Comparison of ENCODE assay signal across 8 cellular contexts in genomic region chr3:136196401-136197158, GRCh38. TPM values are rescaled to one million over a fixed set of nuclear protein-coding genes. Genes with fewer than 3 reads are reported as not detected.
A peak's percentile ranks its signal among the peaks of the same experiment; 100 is the strongest.
DNase-seq lines count a peak whose midpoint lies in the region; ATAC-seq lines count a peak whose summit lies in the region.

No MANE protein-coding gene starts in this region.

- ATAC-seq in GM19351 (IDR thresholded peaks at IDR 0.05; ENCODE audit: unreplicated experiment) (peak; percentile 62), HG03520 (IDR thresholded peaks at IDR 0.05; ENCODE audit: unreplicated experiment) (peak; percentile 62)

- H3K27me3 Mint-ChIP-seq in activated CD4-positive, alpha-beta T cell treated with anti-CD3 and anti-CD28 coated beads, Interleukin-2, amount 10 ng/mL, durations not matched to agents 7 days and 5 days: no peaks in the 10 kb centered on the region

- CTCF ChIA-PET in activated CD4-positive, alpha-beta T cell treated with anti-CD3 and anti-CD28 coated beads, Interleukin-2, amount 10 ng/mL, durations not matched to agents 7 days and 5 days (lab: Charles Lee): interaction anchor here (0.6 to 2.6 kb wide), 8 partner anchors 10 to 665 kb away, joined by 3 to 12 read pairs (median 4); partner anchors contain the start of genes NCK1 and STAG1

- peaks cover 35% of the 10 kb centered on the region for H3K36me3 Mint-ChIP-seq in activated CD4-positive, alpha-beta T cell treated with anti-CD3 and anti-CD28 coated beads, Interleukin-2, amount 10 ng/mL, durations not matched to agents 7 days and 5 days (ENCODE audit: low read depth)

- H3K27ac Mint-ChIP-seq in activated CD4-positive, alpha-beta T cell treated with anti-CD3 and anti-CD28 coated beads, Interleukin-2, amount 10 ng/mL, durations not matched to agents 7 days and 5 days: peak overlapping the region; percentile 97

- peak; percentile 85 to 100 (median 98) for DNase-seq in C1 segment of cervical spinal cord (lab: John Stamatoyannopoulos, UW)
- peak; percentile 100 for DNase-seq in NCI-H526 treated with DMSO at 0.1 percent for 48 hours (lab: John Stamatoyannopoulos, UW)
- DNase-seq in activated CD4-positive, alpha-beta T cell treated with anti-CD3 and anti-CD28 coated beads, Interleukin-2, amount 10 ng/mL, durations not matched to agents 7 days and 5 days: peak; percentile 99
- peak; percentile 88 for DNase-seq in cortex of kidney (lab: John Stamatoyannopoulos, UW)
- DNase-seq in left kidney (ENCODE audit: low read depth, low spot score): peak; percentile 100
- DNase-seq in stimulated activated CD4-positive, alpha-beta T cell treated with anti-CD3 and anti-CD28 coated beads, Interleukin-1b, Interleukin-23, amount 100 ng/mL, for 48 hours: peak; percentile 100

- peak overlapping the region; percentile 99 for H3K4me3 Mint-ChIP-seq in activated CD4-positive, alpha-beta T cell treated with anti-CD3 and anti-CD28 coated beads, Interleukin-2, amount 10 ng/mL, durations not matched to agents 7 days and 5 days

- H3K9me3 Mint-ChIP-seq in activated CD4-positive, alpha-beta T cell treated with anti-CD3 and anti-CD28 coated beads, Interleukin-2, amount 10 ng/mL, durations not matched to agents 7 days and 5 days: no peaks in the 10 kb centered on the region

- H3K4me1 Mint-ChIP-seq in activated CD4-positive, alpha-beta T cell treated with anti-CD3 and anti-CD28 coated beads, Interleukin-2, amount 10 ng/mL, durations not matched to agents 7 days and 5 days: peaks cover 23% of the 10 kb centered on the region

- POLR2A ChIA-PET in activated CD4-positive, alpha-beta T cell treated with anti-CD3 and anti-CD28 coated beads, Interleukin-2, amount 10 ng/mL, durations not matched to agents 7 days and 5 days (lab: Charles Lee): interaction anchor here (0.6 to 1.2 kb wide), 5 partner anchors 239 to 665 kb away, joined by 3 to 7 read pairs (median 3); partner anchors contain the start of genes NCK1 and STAG1

RNA-seq across cellular contexts. Expression of gene MSL2, which starts 0.4 kb away (rescaled TPM):
- total RNA-seq in activated CD4-positive, alpha-beta T cell treated with anti-CD3 and anti-CD28 coated beads, Interleukin-2, amount 10 ng/mL, durations not matched to agents 7 days and 5 days: 10 to 100 TPM; 62.1 to 69.2 TPM

RNA-seq across cellular contexts. Expression of gene PCCB, which starts 53.6 kb away (rescaled TPM):
- total RNA-seq in activated CD4-positive, alpha-beta T cell treated with anti-CD3 and anti-CD28 coated beads, Interleukin-2, amount 10 ng/mL, durations not matched to agents 7 days and 5 days: 10 to 100 TPM; 17.3 to 19.9 TPM

Comparison
In these comparisons a context has a peak if more than half of its experiments do, and no peak if none do; other contexts are left out.
1. Peak in every context shown above with its lines: DNase-seq and ATAC-seq.